In genomic region chr18:22113144-22113813, GRCh38 we compare ENCODE assay signal across 1 cellular context.
A peak's percentile ranks its signal among the peaks of the same experiment; 100 is the strongest.
TF ChIP-seq lines count a peak whose summit lies in the region.

No MANE protein-coding gene starts in this region.

TF ChIP-seq in liver, 16 proteins besides CTCF, POLR2A, EP300 and RAD21 (continued from another document):
- peak; percentile 27 for TF ChIP-seq REST (IDR thresholded peaks at IDR 0.05)
- TF ChIP-seq HNF4G (IDR thresholded peaks at IDR 0.05), result peak; percentile 66
- peak; percentile 95 to 97 for TF ChIP-seq RXRA (IDR thresholded peaks at IDR 0.05)
- no peak for TF ChIP-seq GABPA (IDR thresholded peaks at IDR 0.05 in 1 of 2, conservative IDR thresholded peaks at IDR 0.05 in 1 of 2)
- no peak for TF ChIP-seq FOXA2 (IDR thresholded peaks at IDR 0.05)
- TF ChIP-seq YY1 (IDR thresholded peaks at IDR 0.05), result peak; percentile 48
- peak; percentile 90 to 92 for TF ChIP-seq HNF4A (conservative IDR thresholded peaks at IDR 0.05)
- TF ChIP-seq SP1 (IDR thresholded peaks at IDR 0.05), result peak; percentile 85
- TF ChIP-seq JUND (IDR thresholded peaks at IDR 0.05), result peak in 1 of 2 donors; percentile 62
- TF ChIP-seq TAF1 (conservative IDR thresholded peaks at IDR 0.05), result no peak
- TF ChIP-seq NR2F2 (IDR thresholded peaks at IDR 0.05), result peak; percentile 97
- TF ChIP-seq EGR1 (IDR thresholded peaks at IDR 0.05; ENCODE audit: low read depth in 2 of 2), result peak in 1 of 2 donors; percentile 34
